27 cellular contexts compared by ENCODE assay signal in genomic region chr14:101337053-101337452, GRCh38.
"Had no signal": no experiment of that assay in that cellular context is flagged by ENCODE, and none has a peak within 500 bp of the region (broad histone marks: within the 10 kb centered on the region; RNA-seq: fewer than 3 reads in every experiment).

No MANE protein-coding gene starts in this region.

- H3K4me1 Mint-ChIP-seq: immature natural killer cell; memory B cell; stimulated activated naive CD8-positive, alpha-beta T cell treated with anti-CD3 and anti-CD28 coated beads, Interleukin-15, amount 100 ng/mL, for 72 hours had no signal

- H3K4me3 ChIP-seq: colonic mucosa, lung, pancreas, right lobe of liver, suprapubic skin, tibial artery had no signal

- H3K27me3 ChIP-seq: colonic mucosa, pancreas, right lobe of liver had no signal

- H3K27me3 Mint-ChIP-seq: memory B cell had no signal

- H3K36me3 ChIP-seq: colonic mucosa, pancreas, right lobe of liver, suprapubic skin, tibial artery had no signal

- DNase-seq: central memory CD4-positive, alpha-beta T cell; colonic mucosa; effector memory CD4-positive, alpha-beta T cell; erythroblast; hypothalamus; immature natural killer cell; midbrain; naive thymus-derived CD8-positive, alpha-beta T cell; nephron progenitor cell; occipital lobe; pancreas; retina; right lobe of liver; small intestine; stimulated activated CD4-positive, alpha-beta T cell treated with anti-CD3 and anti-CD28 coated beads, Interleukin-12 subunit alpha, Interleukin-12 subunit beta, amount 100 ng/mL, for 4 hours; stimulated activated CD4-positive, alpha-beta T cell treated with anti-CD3 and anti-CD28 coated beads, Interleukin-1b, Interleukin-23, amount 100 ng/mL, for 48 hours; stimulated activated CD4-positive, alpha-beta T cell treated with anti-CD3 and anti-CD28 coated beads, Interleukin-4, amount 100 ng/mL, for 1 hour; stimulated activated CD8-positive, alpha-beta memory T cell treated with anti-CD3 and anti-CD28 coated beads, Interleukin-4, amount 100 ng/mL, for 48 hours; stimulated activated naive CD4-positive, alpha-beta T cell; stimulated activated naive CD8-positive, alpha-beta T cell treated with anti-CD3 and anti-CD28 coated beads, Interleukin-15, amount 100 ng/mL, for 72 hours; tibial artery had no signal

- H3K4me3 Mint-ChIP-seq: dendritic cell treated with granulocyte-macrophage colony-stimulating factor and Interleukin-4, amounts not matched to agents 40 ng/mL and 50 ng/mL, for 4 days; immature natural killer cell; memory B cell; naive thymus-derived CD8-positive, alpha-beta T cell; nephron progenitor cell; stimulated activated naive CD8-positive, alpha-beta T cell treated with anti-CD3 and anti-CD28 coated beads, Interleukin-15, amount 100 ng/mL, for 72 hours; type B pancreatic cell had no signal

- H3K9me3 Mint-ChIP-seq: dendritic cell treated with granulocyte-macrophage colony-stimulating factor and Interleukin-4, amounts not matched to agents 40 ng/mL and 50 ng/mL, for 4 days; memory B cell; stimulated activated naive CD8-positive, alpha-beta T cell treated with anti-CD3 and anti-CD28 coated beads, Interleukin-15, amount 100 ng/mL, for 72 hours; type B pancreatic cell had no signal

- H3K4me1 ChIP-seq: colonic mucosa, suprapubic skin, tibial artery had no signal

- H3K27ac ChIP-seq: colonic mucosa, pancreas, right lobe of liver, suprapubic skin, tibial artery had no signal

- ATAC-seq: left lobe of liver; naive thymus-derived CD8-positive, alpha-beta T cell; pancreas; right lobe of liver; stimulated activated naive CD8-positive, alpha-beta T cell treated with anti-CD3 and anti-CD28 coated beads, Interleukin-15, amount 100 ng/mL, for 72 hours had no signal

- H3K36me3 Mint-ChIP-seq: immature natural killer cell; memory B cell; naive thymus-derived CD8-positive, alpha-beta T cell; type B pancreatic cell had no signal

- H3K27ac Mint-ChIP-seq: dendritic cell treated with granulocyte-macrophage colony-stimulating factor and Interleukin-4, amounts not matched to agents 40 ng/mL and 50 ng/mL, for 4 days; immature natural killer cell; memory B cell; naive thymus-derived CD8-positive, alpha-beta T cell; nephron progenitor cell; stimulated activated naive CD8-positive, alpha-beta T cell treated with anti-CD3 and anti-CD28 coated beads, Interleukin-15, amount 100 ng/mL, for 72 hours; type B pancreatic cell had no signal

- H3K9me3 ChIP-seq: colonic mucosa, pancreas, right lobe of liver, suprapubic skin, tibial artery had no signal
